In genomic region chr4:186032259-186032658, GRCh38 we compare ENCODE assay signal across 17 cellular contexts. TPM values are rescaled to one million over a fixed set of nuclear protein-coding genes. Genes with fewer than 3 reads are reported as not detected.
DNase-seq lines count a peak whose midpoint lies in the region; ATAC-seq and TF ChIP-seq lines count a peak whose summit lies in the region.
"Had no signal": no experiment of that assay in that cellular context is flagged by ENCODE, and none has a peak within 500 bp of the region (broad histone marks: within the 10 kb centered on the region; RNA-seq: fewer than 3 reads in every experiment).

No MANE protein-coding gene starts in this region.

- H3K4me3 Mint-ChIP-seq in neural progenitor cell: no peak overlapping the region
- H3K4me3 Mint-ChIP-seq: T-helper 2 cell treated with Interferon-gamma antibody and Interleukin-4, amounts not matched to agents 5 μg/mL and 100 μg/mL, for 36 hours; type B pancreatic cell had no signal

- H3K27me3 ChIP-seq in OCI-LY1 (ENCODE audit: insufficient read depth, low read length): peaks cover 3% of the 10 kb centered on the region; the same call in 1 of the 2 replicates
- no peaks in the 10 kb centered on the region for H3K27me3 ChIP-seq in neural progenitor cell
- H3K27me3 ChIP-seq: ovary had no signal

- H3F3A ChIP-seq in OCI-LY1 (ENCODE audit: insufficient read depth, low read length): no peaks in the 10 kb centered on the region
- H3F3A ChIP-seq in neural progenitor cell (ENCODE audit: low read depth): peaks cover 53% of the 10 kb centered on the region

- H3K9me3 ChIP-seq in OCI-LY1 (ENCODE audit: low read length) (no peaks in the 10 kb centered on the region), neural progenitor cell (ENCODE audit: low read depth) (no peaks in the 10 kb centered on the region)
- H3K9me3 ChIP-seq: ovary had no signal

- DNase-seq in DMS 273 (lab: John Stamatoyannopoulos, UW; ENCODE audit: unreplicated experiment) (peak; percentile 43), DMS 273 treated with DMSO at 0.1 percent for 48 hours (lab: John Stamatoyannopoulos, UW) (no peak), cardiac fibroblast (ENCODE audit: low read depth in 2 of 2) (peak in 1 of 2 donors; percentile 24), neural progenitor cell (ENCODE audit: low spot score) (no peak), COLO668 (lab: John Stamatoyannopoulos, UW; ENCODE audit: unreplicated experiment) (no peak), germinal center (ENCODE audit: low spot score) (no peak)
- DNase-seq: 8988T; activated gamma-delta T cell; KG1; NCI-H2029; ovary; stimulated activated CD4-positive, alpha-beta T cell treated with anti-CD3 and anti-CD28 coated beads, Interleukin-15, amount 100 ng/mL, for 24 hours had no signal

- H4K20me1 ChIP-seq in OCI-LY1 (ENCODE audit: insufficient read depth, low read length) (no peaks in the 10 kb centered on the region), neural progenitor cell (ENCODE audit: low read depth) (no peaks in the 10 kb centered on the region)

- H3K4me1 ChIP-seq in OCI-LY1 (ENCODE audit: insufficient read depth, low read length, severe bottlenecking) (no peaks in the 10 kb centered on the region), neural progenitor cell (peaks cover 31% of the 10 kb centered on the region)

- H3K27ac Mint-ChIP-seq in neural progenitor cell: no peak overlapping the region
- H3K27ac Mint-ChIP-seq: T-helper 2 cell treated with Interferon-gamma antibody and Interleukin-4, amounts not matched to agents 5 μg/mL and 100 μg/mL, for 36 hours; type B pancreatic cell had no signal

- TF ChIP-seq CTCF in OCI-LY1 (IDR thresholded peaks at IDR 0.05; ENCODE audit: low read length) (peak; percentile 29; the same call in 1 of the 2 replicates), cardiac fibroblast (IDR thresholded peaks at IDR 0.05; ENCODE audit: low read depth, low read length) (peak; percentile 23), neural progenitor cell (IDR thresholded peaks at IDR 0.05) (peak; percentile 35)

- no peak overlapping the region for H2AFZ ChIP-seq in OCI-LY1 (ENCODE audit: low read length)
- H2AFZ ChIP-seq in neural progenitor cell (replicated peaks): no peak overlapping the region

- H3K27ac ChIP-seq in OCI-LY1 (ENCODE audit: low read depth, low read length, poor library complexity, severe bottlenecking): no peak overlapping the region
- H3K27ac ChIP-seq in neural progenitor cell: no peak overlapping the region
- H3K27ac ChIP-seq: ovary had no signal

- no peaks in the 10 kb centered on the region for H3K79me2 ChIP-seq in OCI-LY1 (ENCODE audit: insufficient read depth, low read length)
- no peaks in the 10 kb centered on the region for H3K79me2 ChIP-seq in neural progenitor cell (ENCODE audit: low read depth)

- no peak for ATAC-seq in HG03025 (IDR thresholded peaks at IDR 0.05; ENCODE audit: low FRiP score, unreplicated experiment)

- H3K36me3 Mint-ChIP-seq in neural progenitor cell: peaks cover 7% of the 10 kb centered on the region

- H3K36me3 ChIP-seq in OCI-LY1 (ENCODE audit: insufficient read depth, low read length): no peaks in the 10 kb centered on the region; the same call in 1 of the 2 replicates
- H3K36me3 ChIP-seq in neural progenitor cell: no peaks in the 10 kb centered on the region
- H3K36me3 ChIP-seq: ovary had no signal

- H3K4me2 ChIP-seq in OCI-LY1 (ENCODE audit: low read length) (no peak overlapping the region), neural progenitor cell (no peak overlapping the region)

- H3K27me3 Mint-ChIP-seq in neural progenitor cell (ENCODE audit: insufficient read depth, low read depth): peaks cover 11% of the 10 kb centered on the region

- H3K9ac ChIP-seq in OCI-LY1 (ENCODE audit: low read length) (no peak overlapping the region), neural progenitor cell (no peak overlapping the region)

- H3K4me3 ChIP-seq in OCI-LY1 (ENCODE audit: low read depth, low read length, poor library complexity, severe bottlenecking) (no peak overlapping the region), cardiac fibroblast (replicated peaks in 1 of 2; ENCODE audit: low read depth in 2 of 2, low read length in 2 of 2) (no peak overlapping the region), neural progenitor cell (no peak overlapping the region)
- H3K4me3 ChIP-seq: lung, ovary had no signal

- no peaks in the 10 kb centered on the region for H3K9me2 ChIP-seq in OCI-LY1 (ENCODE audit: low read depth, low read length)

- H3K9me3 Mint-ChIP-seq in neural progenitor cell: peaks cover 47% of the 10 kb centered on the region
- H3K9me3 Mint-ChIP-seq: T-helper 2 cell treated with Interferon-gamma antibody and Interleukin-4, amounts not matched to agents 5 μg/mL and 100 μg/mL, for 36 hours had no signal

- H3K4me1 Mint-ChIP-seq in neural progenitor cell: peaks cover 27% of the 10 kb centered on the region

RNA-seq across cellular contexts. Expression of gene TLR3, which starts 36.7 kb away (rescaled TPM):
- 0.62 and 0.92 TPM in 2 replicates for total RNA-seq in neural progenitor cell (ENCODE audit: low replicate concordance)
